Comparison of ENCODE assay signal across 8 cellular contexts in the genomic region with DNA sequence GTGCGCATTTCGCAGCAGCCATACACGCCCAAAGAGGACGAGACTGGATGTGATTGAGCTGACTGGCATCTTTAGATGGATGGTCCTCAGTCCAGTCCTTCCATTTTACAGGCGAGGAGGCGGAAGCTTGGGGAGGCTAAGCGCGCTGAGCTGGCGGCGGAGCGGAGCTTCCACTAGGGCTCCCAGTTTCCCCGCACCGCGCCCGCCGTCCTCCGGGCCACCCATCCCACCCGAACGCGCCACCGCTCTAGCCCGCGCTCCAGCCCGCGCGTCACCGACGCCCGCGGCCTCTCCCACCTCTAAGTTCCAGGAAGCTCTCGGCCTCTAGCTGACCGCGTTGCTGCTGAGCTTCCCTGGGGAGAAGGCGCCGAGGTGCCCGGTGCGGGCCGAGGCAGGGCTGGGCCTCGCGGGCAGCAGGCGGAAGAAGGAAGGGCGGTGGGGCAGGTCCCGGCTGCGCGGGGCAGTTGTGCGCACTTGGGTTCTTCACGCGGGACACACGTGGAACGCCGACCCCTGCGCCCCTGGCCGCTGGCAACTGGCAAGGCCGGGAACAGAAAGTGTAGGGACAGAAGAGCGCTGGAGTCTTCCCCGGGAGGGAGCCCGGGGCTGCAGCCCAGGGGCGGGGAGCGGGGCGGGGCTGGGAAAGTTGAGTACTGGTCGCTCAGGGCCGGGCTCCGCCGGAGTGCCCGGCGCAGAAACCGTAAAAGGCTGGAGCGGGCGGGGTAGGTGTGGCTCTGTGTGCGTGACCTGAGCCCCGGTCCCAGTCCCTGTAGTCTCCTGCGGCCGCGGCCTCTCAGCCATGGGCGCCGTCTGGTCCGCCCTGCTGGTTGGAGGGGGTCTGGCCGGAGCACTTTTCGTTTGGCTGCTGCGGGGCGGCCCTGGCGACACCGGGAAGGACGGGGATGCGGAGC. TPM values are rescaled to one million over a fixed set of nuclear protein-coding genes. Genes with fewer than 3 reads are reported as not detected.
DNase-seq lines count a peak whose midpoint lies in the region; ATAC-seq and TF ChIP-seq lines count a peak whose summit lies in the region.

A gene (plus strand): TSS at position 763 of the 911 bp plus-strand sequence. CDS start 37 bp downstream, at position 800.

- H3K9me3 ChIP-seq in CD8-positive, alpha-beta memory T cell (ENCODE audit: low read length): no peaks in the 10 kb centered on the region
- H3K9me3 ChIP-seq in Peyer's patch: no peaks in the 10 kb centered on the region
- H3K9me3 ChIP-seq in cardiac muscle cell (ENCODE audit: low read depth): no peaks in the 10 kb centered on the region

- peak in 3 of 5 donors; percentile 12 to 31 (median 30) for DNase-seq in CD8-positive, alpha-beta memory T cell
- DNase-seq in HFF-Myc (ENCODE audit: extremely low read depth, low read depth) (no peak), Peyer's patch (peak in 2 of 3 donors; percentile 85 to 93), cardiac muscle cell (ENCODE audit: low read depth in 1 of 2, low spot score in 1 of 2) (peak; percentile 65 to 96), non-pigmented ciliary epithelial cell (ENCODE audit: low read depth) (peak; percentile 15)

- no peaks in the 10 kb centered on the region for H3K36me3 ChIP-seq in CD8-positive, alpha-beta memory T cell (ENCODE audit: insufficient read depth, low read length)
- peaks cover 0 to 8% (median 0%) of the 10 kb centered on the region in 3 donors for H3K36me3 ChIP-seq in Peyer's patch
- peaks cover 21% of the 10 kb centered on the region for H3K36me3 ChIP-seq in cardiac muscle cell

- TF ChIP-seq CTCF in HFF-Myc (IDR thresholded peaks at IDR 0.05; ENCODE audit: low read depth, low read length, missing control alignments): no peak
- TF ChIP-seq CTCF in Peyer's patch (IDR thresholded peaks at IDR 0.05): peak in 1 of 6 experiments; percentile 6
- no peak for TF ChIP-seq CTCF in cardiac muscle cell (IDR thresholded peaks at IDR 0.05; ENCODE audit: low read depth, low read length)

- peaks cover 2 to 9% of the 10 kb centered on the region in 2 donors for H3K27me3 Mint-ChIP-seq in CD8-positive, alpha-beta memory T cell

- POLR2A ChIA-PET in CD8-positive, alpha-beta memory T cell (lab: Charles Lee): no interaction called here

- TF ChIP-seq POLR2A in Peyer's patch (IDR thresholded peaks at IDR 0.05): peak; percentile 64 to 70

- no peaks in the 10 kb centered on the region for H3K9me3 Mint-ChIP-seq in CD8-positive, alpha-beta memory T cell

- peaks cover 27 to 50% (median 37%) of the 10 kb centered on the region in 3 donors for H3K4me1 Mint-ChIP-seq in CD8-positive, alpha-beta memory T cell

- 1% methylated on average over 77 to 85 of the region's 85 CpGs for WGBS in adipose tissue, 3 donors

- H3K4me3 ChIP-seq in CD8-positive, alpha-beta memory T cell (ENCODE audit: low read length): peak within 1 kb of the TSS; percentile 51
- H3K4me3 ChIP-seq in HFF-Myc (replicated peaks; ENCODE audit: low read depth, low read length) (peak within 1 kb of the TSS; percentile 67), Peyer's patch (peak within 1 kb of the TSS; percentile 51 to 73 (median 64)), cardiac muscle cell (peak within 1 kb of the TSS; percentile 94)

- H3K27ac Mint-ChIP-seq in CD8-positive, alpha-beta memory T cell: peak within 1 kb of the TSS; percentile 15 to 83 (median 42)

- no peak for ATAC-seq in HG03460 (IDR thresholded peaks at IDR 0.05; ENCODE audit: unreplicated experiment)
- ATAC-seq in GM19455 (IDR thresholded peaks at IDR 0.05; ENCODE audit: unreplicated experiment): no peak

- H3K4me1 ChIP-seq in CD8-positive, alpha-beta memory T cell (ENCODE audit: insufficient read depth, low read length): peaks cover 21% of the 10 kb centered on the region
- peaks cover 0 to 30% (median under 1%) of the 10 kb centered on the region in 4 donors for H3K4me1 ChIP-seq in Peyer's patch
- H3K4me1 ChIP-seq in cardiac muscle cell (ENCODE audit: low read depth): peaks cover 30% of the 10 kb centered on the region

- CTCF ChIA-PET in CD8-positive, alpha-beta memory T cell (lab: Charles Lee): interaction anchor here (0.6 to 3.2 kb wide), 5 partner anchors 9 to 656 kb away, joined by 3 to 12 read pairs (median 5); no protein-coding TSS in a partner anchor

- H3K4me3 Mint-ChIP-seq in CD8-positive, alpha-beta memory T cell: peak within 1 kb of the TSS; percentile 77 to 91 (median 84)

- H3K36me3 Mint-ChIP-seq in CD8-positive, alpha-beta memory T cell: peaks cover 0 to 7% (median 0%) of the 10 kb centered on the region in 3 donors

- H3K27me3 ChIP-seq in CD8-positive, alpha-beta memory T cell (ENCODE audit: insufficient read depth, low read length, poor library complexity, severe bottlenecking): no peaks in the 10 kb centered on the region
- H3K27me3 ChIP-seq in Peyer's patch (no peaks in the 10 kb centered on the region), cardiac muscle cell (no peaks in the 10 kb centered on the region)

- H3K27ac ChIP-seq in CD8-positive, alpha-beta memory T cell (ENCODE audit: low read depth, low read length): peak within 1 kb of the TSS; percentile 28
- H3K27ac ChIP-seq in Peyer's patch (peak within 1 kb of the TSS; percentile 63 to 92 (median 81)), adipose tissue (ENCODE audit: low read depth, low read length) (no peak within 1 kb of the TSS), cardiac muscle cell (peak within 1 kb of the TSS; percentile 93)

RNA-seq across cellular contexts. Expression of the gene that starts here (rescaled TPM):
- total RNA-seq in CD8-positive, alpha-beta memory T cell: under 1 TPM in 1 of 2 experiments, not detected in 1; 0.26 TPM
- polyA plus RNA-seq in CD8-positive, alpha-beta memory T cell: 1.8 TPM
- total RNA-seq in Peyer's patch: 10 to 100 TPM in 3 of 4 donors, not detected in 1; 32.0 to 72.9 (median 50.4) TPM
- polyA plus RNA-seq in adipose tissue: 10 to 100 TPM; 11.6 to 64.7 (median 17.5) TPM
- 14.6 and 21.8 TPM in 2 replicates for total RNA-seq in cardiac muscle cell
- polyA plus RNA-seq in cardiac muscle cell: 22.6 and 30.5 TPM in 2 replicates
